ENCODE assay signal across 8 cellular contexts in genomic region chr15:83069211-83069642, GRCh38. TPM values are rescaled to one million over a fixed set of nuclear protein-coding genes. Genes with fewer than 3 reads are reported as not detected.
DNase-seq lines count a peak whose midpoint lies in the region; ATAC-seq and TF ChIP-seq lines count a peak whose summit lies in the region.
"Not testable (repeated sequence)": the region's sequence is repeated elsewhere in the genome, so short reads cannot be mapped to it uniquely, and the experiment has no call there.

No MANE protein-coding gene starts in this region.

- H3K4me3 Mint-ChIP-seq in CD4-positive, CD25-positive, alpha-beta regulatory T cell: peak overlapping the region in 3 of 4 donors; percentile 43 to 89 (median 53)
- H3K4me3 Mint-ChIP-seq in activated CD8-positive, alpha-beta memory T cell treated with anti-CD3 and anti-CD28 coated beads, Interleukin-2, amount 10 ng/mL, durations not matched to agents 7 days and 5 days: not testable (repeated sequence)
- H3K4me3 Mint-ChIP-seq in activated naive CD8-positive, alpha-beta T cell treated with anti-CD3 and anti-CD28 coated beads, Interleukin-2, amount 50 U/mL, for 24 hours: peak overlapping the region; percentile 38

- TF ChIP-seq POLR2A in HCT116 (IDR thresholded peaks at IDR 0.05; ENCODE audit: borderline replicate concordance, extremely low read depth, insufficient read depth, insufficient read length): not testable (repeated sequence)

- POLR2A ChIA-PET in HCT116 (lab: Charles Lee): not testable (repeated sequence)

- peaks cover 0 to 11% (median 3%) of the 10 kb centered on the region in 7 donors for H3K9me3 Mint-ChIP-seq in CD4-positive, CD25-positive, alpha-beta regulatory T cell
- not testable (repeated sequence) for H3K9me3 Mint-ChIP-seq in activated CD8-positive, alpha-beta memory T cell treated with anti-CD3 and anti-CD28 coated beads, Interleukin-2, amount 10 ng/mL, durations not matched to agents 7 days and 5 days (ENCODE audit: low read depth); activated naive CD8-positive, alpha-beta T cell treated with anti-CD3 and anti-CD28 coated beads, Interleukin-2, amount 50 U/mL, for 24 hours

- BruUV-seq in HCT116 (replicated peaks; lab: Mats Ljungman, UMichigan): not testable (repeated sequence)

- not testable (repeated sequence) for H3K36me3 ChIP-seq in CD4-positive, CD25-positive, alpha-beta regulatory T cell (ENCODE audit: control insufficient read depth, insufficient read depth, low read length); HCT116 (ENCODE audit: control insufficient read depth in 1 of 2, insufficient read depth in 2 of 2, low read length in 2 of 2)

- DNase-seq in CD4-positive, CD25-positive, alpha-beta regulatory T cell: peak; percentile 28 to 59 (median 48)
- DNase-seq in HCT116 (ENCODE audit: low read depth, low spot score) (peak; percentile 54), NCI-H524 (lab: John Stamatoyannopoulos, UW) (peak; percentile 37 to 64), T-helper 9 cell (peak; percentile 10), iPS-NIHi11 (ENCODE audit: low spot score) (peak; percentile 52)
- peak; percentile 45 for DNase-seq in activated CD8-positive, alpha-beta memory T cell treated with anti-CD3 and anti-CD28 coated beads, Interleukin-2, amount 10 ng/mL, durations not matched to agents 7 days and 5 days
- peak; percentile 30 for DNase-seq in activated naive CD8-positive, alpha-beta T cell treated with anti-CD3 and anti-CD28 coated beads, Interleukin-2, amount 50 U/mL, for 24 hours
- peak in 2 of 3 experiments; percentile 13 to 14 for DNase-seq in stimulated activated CD4-positive, alpha-beta T cell treated with anti-CD3 and anti-CD28 coated beads, TNF-alpha, amount 100 ng/mL, for 4 hours (ENCODE audit: low read depth in 3 of 3)

- CTCF ChIA-PET in HCT116 (lab: Charles Lee): not testable (repeated sequence)
- CTCF ChIA-PET in activated CD8-positive, alpha-beta memory T cell treated with anti-CD3 and anti-CD28 coated beads, Interleukin-2, amount 10 ng/mL, durations not matched to agents 7 days and 5 days (lab: Charles Lee): interaction anchor here (3.1 kb wide), 1 partner anchor 58 kb away, joined by 21 read pairs; the partner anchor contains the start of gene C15orf40

- H3K27me3 ChIP-seq in CD4-positive, CD25-positive, alpha-beta regulatory T cell (ENCODE audit: control insufficient read depth, insufficient read depth, low read length); HCT116 (ENCODE audit: insufficient read depth, low read length): not testable (repeated sequence)

- H3K9me3 ChIP-seq in CD4-positive, CD25-positive, alpha-beta regulatory T cell (ENCODE audit: control insufficient read depth in 2 of 2, low read length in 2 of 2); HCT116 (ENCODE audit: control insufficient read depth in 1 of 2, insufficient read depth in 1 of 2, low read depth in 1 of 2, low read length in 2 of 2): not testable (repeated sequence)

- not testable (repeated sequence) for H4K20me1 ChIP-seq in HCT116 (ENCODE audit: insufficient read depth)

- peaks cover 27% of the 10 kb centered on the region for H3K79me2 ChIP-seq in HCT116 (ENCODE audit: insufficient read depth, low read length)

- not testable (repeated sequence) for H3K4me3 ChIP-seq in CD4-positive, CD25-positive, alpha-beta regulatory T cell (ENCODE audit: low read depth, low read length); HCT116 (replicated peaks in 1 of 2; ENCODE audit: low read depth in 1 of 2, low read length in 2 of 2)

- H3K9ac ChIP-seq in HCT116 (ENCODE audit: low read length): not testable (repeated sequence)

- intact Hi-C loops in HCT116 (cut with micrococcal nuclease): not testable (repeated sequence)

- H3K4me1 Mint-ChIP-seq in CD4-positive, CD25-positive, alpha-beta regulatory T cell: peaks cover 7 to 23% (median 19%) of the 10 kb centered on the region in 4 donors
- H3K4me1 Mint-ChIP-seq in activated CD8-positive, alpha-beta memory T cell treated with anti-CD3 and anti-CD28 coated beads, Interleukin-2, amount 10 ng/mL, durations not matched to agents 7 days and 5 days: not testable (repeated sequence)
- peaks cover 18% of the 10 kb centered on the region for H3K4me1 Mint-ChIP-seq in activated naive CD8-positive, alpha-beta T cell treated with anti-CD3 and anti-CD28 coated beads, Interleukin-2, amount 50 U/mL, for 24 hours

- H3K9me2 ChIP-seq in HCT116 (ENCODE audit: insufficient read depth): not testable (repeated sequence)

- H3K27me3 Mint-ChIP-seq in CD4-positive, CD25-positive, alpha-beta regulatory T cell; activated CD8-positive, alpha-beta memory T cell treated with anti-CD3 and anti-CD28 coated beads, Interleukin-2, amount 10 ng/mL, durations not matched to agents 7 days and 5 days; activated naive CD8-positive, alpha-beta T cell treated with anti-CD3 and anti-CD28 coated beads, Interleukin-2, amount 50 U/mL, for 24 hours: not testable (repeated sequence)

- peaks cover 23% of the 10 kb centered on the region for H3K4me1 ChIP-seq in CD4-positive, CD25-positive, alpha-beta regulatory T cell (ENCODE audit: control insufficient read depth, insufficient read depth, low read length, poor library complexity, severe bottlenecking)
- peaks cover 9 to 22% of the 10 kb centered on the region in 2 experiments; a peak in 3 of 4 replicates for H3K4me1 ChIP-seq in HCT116 (ENCODE audit: control insufficient read depth in 1 of 2, insufficient read depth in 2 of 2, low read length in 2 of 2)

- not testable (repeated sequence) for H3K4me2 ChIP-seq in HCT116 (ENCODE audit: low read length)

- ATAC-seq in CD4-positive, CD25-positive, alpha-beta regulatory T cell (ENCODE audit: low read depth in 2 of 2); HCT116; activated CD8-positive, alpha-beta memory T cell treated with anti-CD3 and anti-CD28 coated beads, Interleukin-2, amount 10 ng/mL, durations not matched to agents 7 days and 5 days: not testable (repeated sequence)
- peak; percentile 1 for ATAC-seq in activated naive CD8-positive, alpha-beta T cell treated with anti-CD3 and anti-CD28 coated beads, Interleukin-2, amount 50 U/mL, for 24 hours

- peak overlapping the region; percentile 38 to 51 (median 43) for H3K27ac Mint-ChIP-seq in CD4-positive, CD25-positive, alpha-beta regulatory T cell
- not testable (repeated sequence) for H3K27ac Mint-ChIP-seq in activated CD8-positive, alpha-beta memory T cell treated with anti-CD3 and anti-CD28 coated beads, Interleukin-2, amount 10 ng/mL, durations not matched to agents 7 days and 5 days
- peak overlapping the region; percentile 84 for H3K27ac Mint-ChIP-seq in activated naive CD8-positive, alpha-beta T cell treated with anti-CD3 and anti-CD28 coated beads, Interleukin-2, amount 50 U/mL, for 24 hours

- not testable (repeated sequence) for H2AFZ ChIP-seq in HCT116 (ENCODE audit: low read depth, low read length, poor library complexity, severe bottlenecking)

- not testable (repeated sequence) for H3K27ac ChIP-seq in CD4-positive, CD25-positive, alpha-beta regulatory T cell (ENCODE audit: insufficient read depth, low read length, poor library complexity, severe bottlenecking); HCT116 (ENCODE audit: low read depth, low read length)

- TF ChIP-seq RAD21 in HCT116 (IDR thresholded peaks at IDR 0.05; ENCODE audit: low read depth): not testable (repeated sequence)

- TF ChIP-seq CTCF in HCT116 (IDR thresholded peaks at IDR 0.05 in 2 of 3, conservative IDR thresholded peaks at IDR 0.05 in 1 of 3; ENCODE audit: borderline replicate concordance in 1 of 3, insufficient read depth in 1 of 3, low read depth in 2 of 3, low read length in 2 of 3): not testable (repeated sequence)

- not testable (repeated sequence) for H3K36me3 Mint-ChIP-seq in CD4-positive, CD25-positive, alpha-beta regulatory T cell
- H3K36me3 Mint-ChIP-seq in activated CD8-positive, alpha-beta memory T cell treated with anti-CD3 and anti-CD28 coated beads, Interleukin-2, amount 10 ng/mL, durations not matched to agents 7 days and 5 days: peaks cover 24% of the 10 kb centered on the region
- H3K36me3 Mint-ChIP-seq in activated naive CD8-positive, alpha-beta T cell treated with anti-CD3 and anti-CD28 coated beads, Interleukin-2, amount 50 U/mL, for 24 hours (ENCODE audit: low read depth): peaks cover 20% of the 10 kb centered on the region

- RAD21 ChIA-PET in HCT116 (lab: Charles Lee; ENCODE audit: low non-redundant PET in 1 of 2, low total read pairs in 2 of 2, uncharacterized antibody in 2 of 2, unreplicated experiment in 2 of 2): not testable (repeated sequence)

RNA-seq across cellular contexts. Expression of gene BTBD1, which starts 2.2 kb away (rescaled TPM):
- 35.5 TPM for total RNA-seq in CD4-positive, CD25-positive, alpha-beta regulatory T cell
- 10 to 100 TPM; 41.7 to 55.5 (median 47.0) TPM for polyA plus RNA-seq in CD4-positive, CD25-positive, alpha-beta regulatory T cell
- 80.0 TPM for total RNA-seq in HCT116 (2021; ENCODE audit: unreplicated experiment)
- 26.7 and 37.1 TPM in 2 replicates for polyA plus RNA-seq in HCT116 (2012)
- 10 to 100 TPM; 62.5 to 73.2 TPM for total RNA-seq in activated CD8-positive, alpha-beta memory T cell treated with anti-CD3 and anti-CD28 coated beads, Interleukin-2, amount 10 ng/mL, durations not matched to agents 7 days and 5 days

RNA-seq across cellular contexts. Expression of gene TM6SF1, which starts 38.2 kb away (rescaled TPM):
- total RNA-seq in CD4-positive, CD25-positive, alpha-beta regulatory T cell: 0.42 TPM
- polyA plus RNA-seq in CD4-positive, CD25-positive, alpha-beta regulatory T cell: under 1 TPM in 1 of 4 donors, not detected in 3; 0.16 TPM
- not detected for total RNA-seq in HCT116 (2021; ENCODE audit: unreplicated experiment)
- polyA plus RNA-seq in HCT116 (2012): not detected in 2 replicates
- total RNA-seq in activated CD8-positive, alpha-beta memory T cell treated with anti-CD3 and anti-CD28 coated beads, Interleukin-2, amount 10 ng/mL, durations not matched to agents 7 days and 5 days: 10 to 100 TPM; 13.3 to 22.4 TPM

RNA-seq across cellular contexts. Expression of gene C15orf40, which starts 57.8 kb away (rescaled TPM):
- 20.0 TPM for total RNA-seq in CD4-positive, CD25-positive, alpha-beta regulatory T cell
- 10 to 100 TPM; 46.4 to 77.0 (median 57.3) TPM for polyA plus RNA-seq in CD4-positive, CD25-positive, alpha-beta regulatory T cell
- 26.0 TPM for total RNA-seq in HCT116 (2021; ENCODE audit: unreplicated experiment)
- 37.4 and 55.1 TPM in 2 replicates for polyA plus RNA-seq in HCT116 (2012)
- 10 to 100 TPM; 28.3 to 29.0 TPM for total RNA-seq in activated CD8-positive, alpha-beta memory T cell treated with anti-CD3 and anti-CD28 coated beads, Interleukin-2, amount 10 ng/mL, durations not matched to agents 7 days and 5 days

Comparison
In these comparisons a context has a peak if more than half of its experiments do, and no peak if none do; other contexts are left out.
1. RNA of gene TM6SF1, which starts 38.2 kb away (total RNA-seq): 13.3 to 22.4 TPM in activated CD8-positive, alpha-beta memory T cell treated with anti-CD3 and anti-CD28 coated beads, Interleukin-2, amount 10 ng/mL, durations not matched to agents 7 days and 5 days; 0.42 TPM in CD4-positive, CD25-positive, alpha-beta regulatory T cell (single experiment) and not detected in HCT116 (single experiment); every median in the first group is over 10 times any median in the second.
2. Peak in every context shown above with its lines, with median percentiles within 50 percentile points of each other: DNase-seq.